8 cellular contexts compared by ENCODE assay signal in the genomic region with DNA sequence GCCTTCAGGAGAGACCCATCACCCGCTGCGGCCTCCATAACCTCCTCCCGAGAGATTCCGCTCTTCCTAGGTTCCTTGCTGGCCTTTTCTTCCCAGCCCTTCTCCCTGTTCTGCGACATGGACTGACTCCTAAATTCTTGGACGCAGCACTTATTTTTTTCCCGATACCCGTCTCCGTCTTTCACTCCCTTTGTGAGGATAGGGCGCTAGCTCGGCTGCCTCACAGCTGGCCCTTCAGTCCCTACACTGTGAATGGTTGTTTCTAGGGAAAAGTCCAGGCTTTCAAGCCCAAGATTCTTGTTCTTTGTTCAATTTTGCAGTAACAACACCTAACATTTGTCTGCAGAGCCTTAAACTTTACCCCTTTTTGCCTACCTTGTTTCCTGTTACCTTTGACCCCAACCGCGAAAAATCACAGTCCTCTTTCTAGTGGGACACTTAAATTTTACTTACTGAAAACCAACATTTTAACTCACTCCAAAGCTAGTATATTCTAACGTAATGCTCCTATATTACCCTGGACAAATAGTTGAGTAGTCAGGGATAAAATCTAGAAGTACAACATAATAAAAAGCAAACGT. TPM values are rescaled to one million over a fixed set of nuclear protein-coding genes. Genes with fewer than 3 reads are reported as not detected.
A peak's percentile ranks its signal among the peaks of the same experiment; 100 is the strongest.
DNase-seq lines count a peak whose midpoint lies in the region; ATAC-seq and TF ChIP-seq lines count a peak whose summit lies in the region.

No MANE protein-coding gene starts in this region.

- ATAC-seq in HG03066 (IDR thresholded peaks at IDR 0.05; ENCODE audit: low read depth, unreplicated experiment) (peak; percentile 2), GM19467 (IDR thresholded peaks at IDR 0.05; ENCODE audit: unreplicated experiment) (no peak), HG02763 (IDR thresholded peaks at IDR 0.05; ENCODE audit: unreplicated experiment) (no peak)

- CTCF ChIA-PET in Calu3 (lab: Charles Lee) = interaction anchor here (2.0 to 2.2 kb wide), 2 partner anchors 28 to 81 kb away, joined by 6 to 19 read pairs; no protein-coding TSS in a partner anchor

- H3K4me3 ChIP-seq in astrocyte of the cerebellum (ENCODE audit: low read depth, low read length) (peak overlapping the region; percentile 85), kidney epithelial cell (ENCODE audit: low read depth, low read length) (peak overlapping the region; percentile 53)

- no peaks in the 10 kb centered on the region for H3K27me3 ChIP-seq in kidney epithelial cell (ENCODE audit: control insufficient read depth, insufficient read depth, low read length)

- peak overlapping the region; percentile 94 for H3K27ac Mint-ChIP-seq in Calu3 (ENCODE audit: unreplicated experiment)

- no peak for DNase-seq in Calu3
- DNase-seq in astrocyte of the cerebellum (ENCODE audit: low read depth) = no peak
- no peak for DNase-seq in kidney epithelial cell (ENCODE audit: low read depth)
- peak in 6 of 49 donors; percentile 37 to 80 (median 52) for DNase-seq in substantia nigra (lab: John Stamatoyannopoulos, UW)
- DNase-seq in SW480 (ENCODE audit: low spot score) = no peak

- peak overlapping the region; percentile 96 for H3K27ac ChIP-seq in substantia nigra (ENCODE audit: low read depth, low read length, poor library complexity, severe bottlenecking)

- H3K36me3 ChIP-seq in kidney epithelial cell (ENCODE audit: control insufficient read depth, insufficient read depth, low read length) = no peaks in the 10 kb centered on the region

- peaks cover 23% of the 10 kb centered on the region for H3K4me1 Mint-ChIP-seq in Calu3 (ENCODE audit: low read depth, unreplicated experiment)

- H3K9me3 Mint-ChIP-seq in Calu3 (ENCODE audit: low read depth, unreplicated experiment) = no peaks in the 10 kb centered on the region

- in situ Hi-C loops in astrocyte of the cerebellum (cut with HindIII; ENCODE audit: low sequenced_read_pairs) = no loop called here

- H3K27me3 Mint-ChIP-seq in Calu3 (ENCODE audit: unreplicated experiment) = no peaks in the 10 kb centered on the region

- intact Hi-C loops in Calu3 (cut with micrococcal nuclease; ENCODE audit: unreplicated experiment) = loop anchor here (1.0 kb wide), 1 partner anchor 28 kb away; no protein-coding TSS in a partner anchor

- no peak for TF ChIP-seq CTCF in Calu3 (IDR thresholded peaks at IDR 0.05; ENCODE audit: unreplicated experiment)
- no peak for TF ChIP-seq CTCF in astrocyte of the cerebellum (IDR thresholded peaks at IDR 0.05; ENCODE audit: low read depth, low read length, missing control alignments)
- TF ChIP-seq CTCF in kidney epithelial cell (IDR thresholded peaks at IDR 0.05; ENCODE audit: insufficient read depth, low read length, poor library complexity, severe bottlenecking) = no peak

- peak overlapping the region; percentile 82 for H3K4me3 Mint-ChIP-seq in Calu3 (ENCODE audit: low read depth, unreplicated experiment)

- peaks cover 40% of the 10 kb centered on the region for H3K36me3 Mint-ChIP-seq in Calu3 (ENCODE audit: insufficient read depth, unreplicated experiment)

- TSS peak; percentile 97 for BruUV-seq in Calu3 (replicated peaks; lab: Mats Ljungman, UMichigan)

RNA-seq across cellular contexts. Expression of a gene that starts 0.5 kb away (rescaled TPM):
- total RNA-seq in Calu3 (2022) (52.6 and 59.3 TPM in 2 replicates), kidney epithelial cell (14.5 and 17.9 TPM in 2 replicates)
